In the genomic region with DNA sequence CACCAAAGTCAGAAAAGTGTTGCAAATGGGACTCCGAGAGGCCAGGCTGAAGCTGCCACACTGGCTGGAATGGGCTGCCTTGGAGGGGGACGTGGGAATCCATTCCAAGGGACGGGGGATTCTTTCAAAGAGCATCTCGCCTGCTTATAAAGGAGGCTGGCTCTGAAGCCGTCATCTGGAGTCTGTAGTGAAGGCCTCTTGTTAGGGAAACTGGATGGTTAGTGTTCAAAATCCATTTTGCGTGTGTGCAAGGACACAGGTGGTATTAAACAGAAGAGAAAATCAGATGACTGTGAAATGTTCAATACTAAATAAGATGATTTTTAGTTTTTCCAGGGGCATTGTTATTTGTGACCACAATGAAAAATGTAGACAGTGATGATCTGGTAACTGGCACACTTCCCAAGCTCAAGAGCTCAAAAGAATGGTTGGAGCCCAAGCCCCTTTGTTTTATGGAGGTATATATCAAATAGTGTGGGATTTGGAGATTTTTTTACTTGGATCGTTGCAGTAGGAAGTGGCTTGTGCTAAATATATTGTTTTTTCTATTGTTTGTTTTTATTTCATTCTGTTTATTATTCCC, we compare ENCODE assay signal across 8 cellular contexts. TPM values are rescaled to one million over a fixed set of nuclear protein-coding genes. Genes with fewer than 3 reads are reported as not detected.
DNase-seq lines count a peak whose midpoint lies in the region; ATAC-seq and TF ChIP-seq lines count a peak whose summit lies in the region.

No MANE protein-coding gene starts in this region.

- TF ChIP-seq POLR2A in body of pancreas (IDR thresholded peaks at IDR 0.05) (no peak), upper lobe of left lung (IDR thresholded peaks at IDR 0.05) (no peak)

- intact Hi-C loops in body of pancreas (cut with DNase I) (no loop called here), lower lobe of right lung (cut with DNase I) (no loop called here)

- DNase-seq in EL (peak; percentile 31), MM.1S (no peak), body of pancreas (no peak), lower lobe of right lung (no peak), upper lobe of left lung (no peak)

- H2AFZ ChIP-seq in MM.1S (ENCODE audit: low read length), result peak overlapping the region; percentile 100

- no peak for TF ChIP-seq EP300 in upper lobe of left lung (IDR thresholded peaks at IDR 0.05)

- peak overlapping the region; percentile 70 for H3K9ac ChIP-seq in MM.1S (ENCODE audit: low read length)

- WGBS in body of pancreas, 2 donors, result 13 to 28% methylated on average over 3 to 7 of the region's 7 CpGs
- WGBS in upper lobe of left lung, 2 donors, result 11 to 13% methylated on average over 7 of the region's 7 CpGs

- no peaks in the 10 kb centered on the region for H3K79me2 ChIP-seq in MM.1S (ENCODE audit: low read length)

- peak; percentile 11 for ATAC-seq in GM21529 (IDR thresholded peaks at IDR 0.05; ENCODE audit: unreplicated experiment)
- ATAC-seq in body of pancreas, result peak; percentile 6
- ATAC-seq in lower lobe of right lung, result peak; percentile 5 to 11
- no peak for ATAC-seq in upper lobe of left lung (ENCODE audit: low FRiP score in 2 of 2)
- no peak for ATAC-seq in HG02970 (IDR thresholded peaks at IDR 0.05; ENCODE audit: low FRiP score, unreplicated experiment)
- ATAC-seq in HG02623 (IDR thresholded peaks at IDR 0.05; ENCODE audit: unreplicated experiment), result no peak

- H3K4me2 ChIP-seq in MM.1S (ENCODE audit: low read depth, low read length), result peak overlapping the region; percentile 96

- H3K27ac ChIP-seq in MM.1S (ENCODE audit: low read length), result peak overlapping the region; percentile 26; the same call in 1 of the 2 replicates
- H3K27ac ChIP-seq in body of pancreas, result peak overlapping the region; percentile 80 to 91 (median 82)
- peak overlapping the region; percentile 92 for H3K27ac ChIP-seq in lower lobe of right lung
- H3K27ac ChIP-seq in upper lobe of left lung, result peak overlapping the region; percentile 89 to 94 (median 90)

- H3K4me1 ChIP-seq in MM.1S (ENCODE audit: low read length) (no peaks in the 10 kb centered on the region), body of pancreas (peaks cover 12% of the 10 kb centered on the region), lower lobe of right lung (peaks cover 16% of the 10 kb centered on the region), upper lobe of left lung (peaks cover 10 to 15% (median 12%) of the 10 kb centered on the region in 4 donors)

- no peaks in the 10 kb centered on the region for H3K27me3 ChIP-seq in MM.1S (replicated peaks; ENCODE audit: insufficient read depth, low read length)
- no peaks in the 10 kb centered on the region for H3K27me3 ChIP-seq in body of pancreas
- no peaks in the 10 kb centered on the region for H3K27me3 ChIP-seq in lower lobe of right lung (ENCODE audit: low read depth)
- no peaks in the 10 kb centered on the region for H3K27me3 ChIP-seq in upper lobe of left lung

- no peak for TF ChIP-seq CTCF in MM.1S (IDR thresholded peaks at IDR 0.05; ENCODE audit: low read length)
- no peak for TF ChIP-seq CTCF in body of pancreas (IDR thresholded peaks at IDR 0.05)
- TF ChIP-seq CTCF in lower lobe of right lung (IDR thresholded peaks at IDR 0.05), result no peak
- TF ChIP-seq CTCF in upper lobe of left lung (IDR thresholded peaks at IDR 0.05), result no peak

- no peaks in the 10 kb centered on the region for H3K36me3 ChIP-seq in MM.1S (replicated peaks; ENCODE audit: insufficient read depth, low read length)
- H3K36me3 ChIP-seq in body of pancreas (replicated peaks in 1 of 2; ENCODE audit: insufficient read depth in 1 of 2, low read depth in 2 of 2), result no peaks in the 10 kb centered on the region
- H3K36me3 ChIP-seq in lower lobe of right lung, result no peaks in the 10 kb centered on the region
- H3K36me3 ChIP-seq in upper lobe of left lung, result no peaks in the 10 kb centered on the region

- H3F3A ChIP-seq in MM.1S (ENCODE audit: insufficient read depth, low read length), result no peaks in the 10 kb centered on the region

- no peaks in the 10 kb centered on the region for H3K9me2 ChIP-seq in MM.1S (replicated peaks; ENCODE audit: insufficient read depth, low read length)

- H4K20me1 ChIP-seq in MM.1S (ENCODE audit: insufficient read depth, low read length), result no peaks in the 10 kb centered on the region

- peak overlapping the region; percentile 85 for H3K4me3 ChIP-seq in MM.1S (ENCODE audit: low read length)
- H3K4me3 ChIP-seq in body of pancreas, result peak overlapping the region; percentile 36 to 59
- peak overlapping the region; percentile 70 for H3K4me3 ChIP-seq in lower lobe of right lung
- H3K4me3 ChIP-seq in upper lobe of left lung, result peak overlapping the region; percentile 53 to 80 (median 69)

- H3K9me3 ChIP-seq in MM.1S (replicated peaks; ENCODE audit: insufficient read depth, low read length) (no peaks in the 10 kb centered on the region), body of pancreas (no peaks in the 10 kb centered on the region), lower lobe of right lung (no peaks in the 10 kb centered on the region), upper lobe of left lung (no peaks in the 10 kb centered on the region)

RNA-seq across cellular contexts. Expression of a gene that starts 0.8 kb away (rescaled TPM):
- total RNA-seq in body of pancreas (10 to 100 TPM in 1 of 2 donors, 1 to 10 TPM in 1; 6.5 to 56.7 TPM), lower lobe of right lung (25.4 TPM), upper lobe of left lung (10 to 100 TPM; 15.5 to 28.3 (median 22.8) TPM)

RNA-seq across cellular contexts. Expression of a gene that starts 1.0 kb away (rescaled TPM):
- total RNA-seq in body of pancreas, result not detected
- total RNA-seq in lower lobe of right lung, result 1.7 TPM
- under 1 TPM in 2 of 6 donors, not detected in 4; 0.54 TPM for total RNA-seq in upper lobe of left lung

RNA-seq across cellular contexts. Expression of a gene that starts 39.5 kb away (rescaled TPM):
- total RNA-seq in body of pancreas (10 to 100 TPM; 18.5 to 36.8 TPM), lower lobe of right lung (34.4 TPM), upper lobe of left lung (100 to 1,000 TPM in 1 of 6 donors, 10 to 100 TPM in 5; 27.0 to 110 (median 69.6) TPM)

RNA-seq across cellular contexts. Expression of a gene that starts 48.0 kb away (rescaled TPM):
- 10 to 100 TPM; 21.4 to 42.8 TPM for total RNA-seq in body of pancreas
- 65.5 TPM for total RNA-seq in lower lobe of right lung
- 10 to 100 TPM; 38.8 to 93.7 (median 64.7) TPM for total RNA-seq in upper lobe of left lung

RNA-seq across cellular contexts. Expression of a gene that starts 50.8 kb away (rescaled TPM):
- not detected for total RNA-seq in body of pancreas
- total RNA-seq in lower lobe of right lung, result 0.89 TPM
- 1 to 10 TPM in 4 of 6 donors, under 1 TPM in 2; 0.17 to 3.1 (median 1.6) TPM for total RNA-seq in upper lobe of left lung

Comparison
In these comparisons a context has a peak if more than half of its experiments do, and no peak if none do; other contexts are left out.
1. ATAC-seq: peak in GM21529 (single experiment), body of pancreas (single experiment) and lower lobe of right lung (2 of 2); none in upper lobe of left lung (0 of 2), HG02970 (single experiment) and HG02623 (single experiment).
2. H3K27ac ChIP-seq: peak in every context shown above with its lines; median percentile 92 in lower lobe of right lung; 90 in upper lobe of left lung; 82 in body of pancreas; 26 in MM.1S.
3. Peak in every context shown above with its lines, with median percentiles within 50 percentile points of each other: H3K4me3 ChIP-seq.